ENCODE assay signal across 15 cellular contexts in the genomic region with DNA sequence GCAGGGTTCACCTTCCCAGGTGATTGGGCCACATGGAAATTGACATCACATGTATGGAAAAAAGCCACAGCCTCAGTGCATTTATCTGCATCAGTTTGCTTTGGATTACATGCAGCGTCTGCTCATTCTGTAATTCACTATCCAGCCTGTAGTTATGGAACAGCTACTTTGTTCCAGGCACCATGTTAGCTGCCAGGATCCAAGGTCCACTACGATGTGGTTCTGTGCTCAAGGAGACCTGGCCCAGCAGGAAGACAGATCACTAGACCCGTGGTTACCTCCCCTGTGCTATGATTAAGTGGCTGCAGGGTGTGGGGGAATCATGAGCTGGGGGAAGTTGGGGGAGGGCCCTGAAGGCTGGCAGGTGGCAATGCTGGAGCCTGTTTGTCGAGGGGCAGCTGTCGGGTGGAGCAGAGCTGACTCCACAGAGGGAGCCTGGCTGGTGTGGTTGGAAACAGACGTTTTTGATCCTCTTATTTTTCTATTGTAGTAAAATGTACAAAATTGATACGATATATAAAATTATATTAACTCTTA. TPM values are rescaled to one million over a fixed set of nuclear protein-coding genes. Genes with fewer than 3 reads are reported as not detected.
DNase-seq lines count a peak whose midpoint lies in the region; ATAC-seq and TF ChIP-seq lines count a peak whose summit lies in the region.
"Had no signal": no experiment of that assay in that cellular context is flagged by ENCODE, and none has a peak within 500 bp of the region (broad histone marks: within the 10 kb centered on the region; RNA-seq: fewer than 3 reads in every experiment).

No MANE protein-coding gene starts in this region.

- no peak for DNase-seq in CD8-positive, alpha-beta T cell
- DNase-seq in NCI-H510A (lab: John Stamatoyannopoulos, UW) (peak; percentile 77), dermis blood vessel endothelial cell (peak; percentile 16), upper lobe of right lung (no peak), prostate gland (ENCODE audit: low spot score) (no peak), substantia nigra (lab: John Stamatoyannopoulos, UW) (no peak)
- DNase-seq: central memory CD4-positive, alpha-beta T cell; GM23248; KBM-7; PC-3; right cardiac atrium had no signal

- no peaks in the 10 kb centered on the region for H3K27me3 ChIP-seq in CD8-positive, alpha-beta T cell (ENCODE audit: insufficient read depth, low read length)
- H3K27me3 ChIP-seq in Loucy (ENCODE audit: insufficient read depth, low read length, poor library complexity, severe bottlenecking) (no peaks in the 10 kb centered on the region), upper lobe of right lung (no peaks in the 10 kb centered on the region), prostate gland (replicated peaks; ENCODE audit: insufficient read depth) (no peaks in the 10 kb centered on the region)
- H3K27me3 ChIP-seq: hepatocyte had no signal

- no peak overlapping the region for H3K9ac ChIP-seq in Loucy (ENCODE audit: low read depth, low read length, poor library complexity, severe bottlenecking)
- H3K9ac ChIP-seq: GM23248 had no signal

- H3K27me3 Mint-ChIP-seq in CD8-positive, alpha-beta T cell (ENCODE audit: low read depth), result no peaks in the 10 kb centered on the region

- no peaks in the 10 kb centered on the region for H3K9me3 Mint-ChIP-seq in CD8-positive, alpha-beta T cell

- no peak overlapping the region for H3K4me3 Mint-ChIP-seq in CD8-positive, alpha-beta T cell

- H3K79me2 ChIP-seq in Loucy (ENCODE audit: insufficient read depth, low read length), result peaks cover 40% of the 10 kb centered on the region

- no peak overlapping the region for H3K4me3 ChIP-seq in CD8-positive, alpha-beta T cell (ENCODE audit: low read depth, low read length)
- H3K4me3 ChIP-seq in Loucy (ENCODE audit: low read length, poor library complexity, severe bottlenecking) (no peak overlapping the region), upper lobe of right lung (no peak overlapping the region), prostate gland (no peak overlapping the region)
- H3K4me3 ChIP-seq: GM12878, GM23248, hepatocyte had no signal

- no peaks in the 10 kb centered on the region for H3K4me1 ChIP-seq in CD8-positive, alpha-beta T cell (ENCODE audit: insufficient read depth, low read length)
- H3K4me1 ChIP-seq in Loucy (ENCODE audit: insufficient read depth, low read length, poor library complexity, severe bottlenecking) (peaks cover 23% of the 10 kb centered on the region), upper lobe of right lung (no peaks in the 10 kb centered on the region), prostate gland (replicated peaks) (no peaks in the 10 kb centered on the region)

- H3K4me1 Mint-ChIP-seq in CD8-positive, alpha-beta T cell (ENCODE audit: low read depth), result peaks cover 82% of the 10 kb centered on the region

- TF ChIP-seq POLR2A in prostate gland (IDR thresholded peaks at IDR 0.05), result no peak

- no peak overlapping the region for H3K27ac ChIP-seq in CD8-positive, alpha-beta T cell (ENCODE audit: low read depth, low read length)
- H3K27ac ChIP-seq in upper lobe of right lung (no peak overlapping the region), prostate gland (no peak overlapping the region), substantia nigra (ENCODE audit: low read depth, low read length, poor library complexity, severe bottlenecking) (no peak overlapping the region)
- H3K27ac ChIP-seq: GM23248, hepatocyte had no signal

- no peaks in the 10 kb centered on the region for H3K9me3 ChIP-seq in CD8-positive, alpha-beta T cell (ENCODE audit: low read length)
- H3K9me3 ChIP-seq in Loucy (ENCODE audit: insufficient read depth, low read depth, low read length) (no peaks in the 10 kb centered on the region), upper lobe of right lung (no peaks in the 10 kb centered on the region), prostate gland (no peaks in the 10 kb centered on the region)

- POLR2A ChIA-PET in CD8-positive, alpha-beta T cell (lab: Charles Lee), result no interaction called here

- peaks cover 3% of the 10 kb centered on the region for H4K20me1 ChIP-seq in Loucy (ENCODE audit: insufficient read depth, low read length, poor library complexity, severe bottlenecking)

- peaks cover 5% of the 10 kb centered on the region for H3K36me3 Mint-ChIP-seq in CD8-positive, alpha-beta T cell

- TF ChIP-seq CTCF in CD8-positive, alpha-beta T cell (IDR thresholded peaks at IDR 0.05), result no peak
- TF ChIP-seq CTCF in Loucy (conservative IDR thresholded peaks at IDR 0.05; ENCODE audit: low read length), result no peak
- no peak for TF ChIP-seq CTCF in upper lobe of right lung (IDR thresholded peaks at IDR 0.05)
- TF ChIP-seq CTCF in prostate gland (IDR thresholded peaks at IDR 0.05), result no peak

- H3F3A ChIP-seq in Loucy (ENCODE audit: low read depth), result no peaks in the 10 kb centered on the region

- no peak overlapping the region for H2AFZ ChIP-seq in Loucy (ENCODE audit: low read length)
- H2AFZ ChIP-seq: GM23248, hepatocyte had no signal

- CTCF ChIA-PET in CD8-positive, alpha-beta T cell (lab: Charles Lee), result no interaction called here

- peak overlapping the region; percentile 9 for H3K4me2 ChIP-seq in Loucy (ENCODE audit: low read depth, low read length, poor library complexity, severe bottlenecking)
- H3K4me2 ChIP-seq: hepatocyte had no signal

- 79% methylated on average over 7 of the region's 7 CpGs for WGBS in prostate gland

- no peaks in the 10 kb centered on the region for H3K36me3 ChIP-seq in CD8-positive, alpha-beta T cell (ENCODE audit: insufficient read depth, low read length)
- H3K36me3 ChIP-seq in Loucy (ENCODE audit: insufficient read depth, low read length) (no peaks in the 10 kb centered on the region), upper lobe of right lung (no peaks in the 10 kb centered on the region), prostate gland (no peaks in the 10 kb centered on the region)

- no peak for ATAC-seq in CD8-positive, alpha-beta T cell
- no peak for ATAC-seq in upper lobe of right lung
- ATAC-seq in GM21447 (IDR thresholded peaks at IDR 0.05; ENCODE audit: unreplicated experiment), result no peak
- ATAC-seq: GM12878, PC-3, right cardiac atrium had no signal

- intact Hi-C loops in CD8-positive, alpha-beta T cell (cut with DNase I, micrococcal nuclease), result no loop called here
- intact Hi-C loops in upper lobe of right lung (cut with DNase I), result no loop called here
- intact Hi-C loops in prostate gland (cut with DNase I), result no loop called here

- peak overlapping the region; percentile 56 for H3K27ac Mint-ChIP-seq in CD8-positive, alpha-beta T cell

- no peaks in the 10 kb centered on the region for H3K9me2 ChIP-seq in Loucy (replicated peaks; ENCODE audit: low read depth, low read length)

RNA-seq across cellular contexts. Expression of gene TSHZ1, which starts 58.6 kb away (rescaled TPM):
- total RNA-seq in CD8-positive, alpha-beta T cell, result 10 to 100 TPM; 21.5 to 23.4 TPM
- 10.0 and 15.0 TPM in 2 replicates for total RNA-seq in dermis blood vessel endothelial cell
- 17.3 TPM for total RNA-seq in upper lobe of right lung
- total RNA-seq in prostate gland, result 10 to 100 TPM; 18.2 to 48.6 TPM

Comparison
In these comparisons a context has a peak if more than half of its experiments do, and no peak if none do; other contexts are left out.
1. DNase-seq: peak in NCI-H510A (single experiment) and dermis blood vessel endothelial cell (single experiment); none in CD8-positive, alpha-beta T cell (0 of 7), upper lobe of right lung (single experiment), prostate gland (single experiment) and substantia nigra (0 of 49).